ENCODE assay signal across 11 cellular contexts in the genomic region with DNA sequence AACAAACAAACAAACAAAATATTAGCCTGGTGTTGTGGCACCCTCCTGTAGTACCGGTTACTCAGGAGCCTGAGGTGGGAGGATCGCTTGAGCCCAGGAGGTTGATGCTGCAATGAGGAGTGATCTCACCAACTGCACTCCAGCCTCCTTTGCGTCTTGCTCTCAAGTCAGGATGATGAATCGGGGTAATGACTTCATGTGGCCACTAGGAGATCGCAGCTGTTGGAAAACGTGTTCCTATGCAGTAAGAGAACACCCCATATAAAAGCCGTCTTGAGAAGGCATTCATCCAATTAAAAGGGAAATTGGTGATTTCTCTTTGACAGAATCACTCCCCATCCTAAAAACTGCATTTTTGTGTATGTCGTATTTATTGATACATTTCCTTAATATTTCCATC. TPM values are rescaled to one million over a fixed set of nuclear protein-coding genes. Genes with fewer than 3 reads are reported as not detected.
DNase-seq lines count a peak whose midpoint lies in the region; ATAC-seq, FAIRE-seq and TF ChIP-seq lines count a peak whose summit lies in the region.
"Had no signal": no experiment of that assay in that cellular context is flagged by ENCODE, and none has a peak within 500 bp of the region (broad histone marks: within the 10 kb centered on the region; RNA-seq: fewer than 3 reads in every experiment).

No MANE protein-coding gene starts in this region.

- H3K4me1 Mint-ChIP-seq in glutamatergic neuron (ENCODE audit: low read depth, unreplicated experiment) = no peaks in the 10 kb centered on the region

- H3K36me3 ChIP-seq in BE2C (no peaks in the 10 kb centered on the region), Panc1 (ENCODE audit: control insufficient read depth, insufficient read depth, low read length) (no peaks in the 10 kb centered on the region)

- in situ Hi-C loops in Panc1 (cut with HindIII; ENCODE audit: low pct_unique_long_range_greater_than_20kb, low sequenced_read_pairs) = no loop called here

- intact Hi-C loops in Panc1 (cut with micrococcal nuclease; ENCODE audit: unreplicated experiment) = no loop called here

- CTCF ChIA-PET in Panc1 (lab: Charles Lee) = no interaction called here

- POLR2A ChIA-PET in Panc1 (lab: Charles Lee) = no interaction called here

- no peak for TF ChIP-seq POLR2A in GM12891 (IDR thresholded peaks at IDR 0.05; ENCODE audit: low read depth, low read length)

- no peak overlapping the region for H3K27ac ChIP-seq in Panc1 (ENCODE audit: low read length)

- H3K27me3 ChIP-seq in BE2C (no peaks in the 10 kb centered on the region), Panc1 (ENCODE audit: control insufficient read depth, insufficient read depth, low read length) (no peaks in the 10 kb centered on the region)

- peak; percentile 51 for TF ChIP-seq CTCF in BE2C (IDR thresholded peaks at IDR 0.05; ENCODE audit: low read depth, low read length)
- peak; percentile 58 for TF ChIP-seq CTCF in Panc1 (IDR thresholded peaks at IDR 0.05)
- peak; percentile 47 for TF ChIP-seq CTCF in glutamatergic neuron (IDR thresholded peaks at IDR 0.05; ENCODE audit: partially characterized antibody, unreplicated experiment)

- peaks cover 2% of the 10 kb centered on the region for H3K27me3 Mint-ChIP-seq in glutamatergic neuron (ENCODE audit: unreplicated experiment)
- H3K27me3 Mint-ChIP-seq: effector memory CD8-positive, alpha-beta T cell had no signal

- DNase-seq in BE2C (peak; percentile 23), Panc1 (ENCODE audit: low read depth, low spot score) (no peak), glutamatergic neuron (no peak), NCI-H187 (lab: John Stamatoyannopoulos, UW) (no peak), GM12891 (ENCODE audit: insufficient read length, low spot score) (no peak)
- DNase-seq: activated CD8-positive, alpha-beta memory T cell treated with anti-CD3 and anti-CD28 coated beads, Interleukin-2, amount 50 U/mL, for 48 hours; effector memory CD8-positive, alpha-beta T cell had no signal

- ATAC-seq in GM19463 (IDR thresholded peaks at IDR 0.05; ENCODE audit: unreplicated experiment) (peak; percentile 53), Panc1 (peak; percentile 63; the same call in 1 of the 2 replicates), HG03469 (IDR thresholded peaks at IDR 0.05; ENCODE audit: unreplicated experiment) (no peak), GM18858 (IDR thresholded peaks at IDR 0.05; ENCODE audit: unreplicated experiment) (no peak)
- ATAC-seq: effector memory CD8-positive, alpha-beta T cell had no signal

- FAIRE-seq in GM12891 (lab: Jason Lieb, UNC) = no peak
- FAIRE-seq: GM12892 had no signal

- H3K4me3 Mint-ChIP-seq in glutamatergic neuron (ENCODE audit: unreplicated experiment) = no peak overlapping the region
- H3K4me3 Mint-ChIP-seq: effector memory CD8-positive, alpha-beta T cell had no signal

- H3K9me3 Mint-ChIP-seq in glutamatergic neuron (ENCODE audit: unreplicated experiment) = no peaks in the 10 kb centered on the region
- H3K9me3 Mint-ChIP-seq: effector memory CD8-positive, alpha-beta T cell had no signal

- no TSS peak for BruUV-seq in Panc1 (replicated peaks; lab: Mats Ljungman, UMichigan)

- H3K4me1 ChIP-seq in BE2C = no peaks in the 10 kb centered on the region
- no peaks in the 10 kb centered on the region for H3K4me1 ChIP-seq in Panc1 (ENCODE audit: control insufficient read depth, insufficient read depth, low read length)

- H3K9me3 ChIP-seq in BE2C (no peaks in the 10 kb centered on the region), Panc1 (ENCODE audit: control insufficient read depth, insufficient read depth, low read depth, low read length) (no peaks in the 10 kb centered on the region)

- no peaks in the 10 kb centered on the region for H3K36me3 Mint-ChIP-seq in glutamatergic neuron (ENCODE audit: unreplicated experiment)

- H3K4me3 ChIP-seq in BE2C (ENCODE audit: low read depth, low read length) = no peak overlapping the region
- no peak overlapping the region for H3K4me3 ChIP-seq in Panc1 (ENCODE audit: low read depth in 2 of 2, low read length in 2 of 2)

- no peak overlapping the region for H3K27ac Mint-ChIP-seq in glutamatergic neuron (ENCODE audit: unreplicated experiment)
- H3K27ac Mint-ChIP-seq: effector memory CD8-positive, alpha-beta T cell had no signal

TF ChIP-seq in GM12891, 5 proteins besides CTCF, POLR2A, EP300 and RAD21:
- no peak for TF ChIP-seq TAF1 (IDR thresholded peaks at IDR 0.05; ENCODE audit: low read depth, low read length)
- no peak for TF ChIP-seq PAX5 (IDR thresholded peaks at IDR 0.05; ENCODE audit: insufficient read depth, low read length, severe bottlenecking)
- no peak for TF ChIP-seq POLR2AphosphoS5 (IDR thresholded peaks at IDR 0.05; ENCODE audit: low read depth, low read length)
- no peak for TF ChIP-seq POU2F2 (IDR thresholded peaks at IDR 0.05; ENCODE audit: low read depth, low read length)
- no peak for TF ChIP-seq SPI1 (IDR thresholded peaks at IDR 0.05; ENCODE audit: low read depth, low read length)

RNA-seq across cellular contexts. Expression of a gene that starts 6.9 kb away (rescaled TPM):
- polyA plus RNA-seq in BE2C (2012; ENCODE audit: insufficient read depth, insufficient read length, low read depth) = 1.5 TPM
- total RNA-seq in Panc1 (2021; ENCODE audit: unreplicated experiment) (0.64 TPM), glutamatergic neuron (ENCODE audit: unreplicated experiment) (0.66 TPM)
- polyA plus RNA-seq in Panc1 (2012; ENCODE audit: insufficient read length) = 0.11 TPM
- 0.27 TPM for polyA plus RNA-seq in GM12891 (2012; ENCODE audit: low read depth, missing spikeins)

RNA-seq across cellular contexts. Expression of a gene that starts 10.7 kb away (rescaled TPM):
- 0.36 TPM for polyA plus RNA-seq in BE2C (2012; ENCODE audit: insufficient read depth, insufficient read length, low read depth)
- total RNA-seq in Panc1 (2021; ENCODE audit: unreplicated experiment) (not detected), glutamatergic neuron (ENCODE audit: unreplicated experiment) (not detected)
- not detected for polyA plus RNA-seq in Panc1 (2012; ENCODE audit: insufficient read length)
- not detected for polyA plus RNA-seq in GM12891 (2012; ENCODE audit: low read depth, missing spikeins)

Comparison
In these comparisons a context has a peak if more than half of its experiments do, and no peak if none do; other contexts are left out.
1. ATAC-seq: peak in GM19463 (single experiment) and Panc1 (single experiment); none in HG03469 (single experiment) and GM18858 (single experiment).
2. Peak in every context shown above with its lines, with median percentiles within 50 percentile points of each other: CTCF ChIP-seq.